ENCODE assay signal across 23 cellular contexts in genomic region chr2:129300456-129300855, GRCh38.
"Had no signal": no experiment of that assay in that cellular context is flagged by ENCODE, and none has a peak within 500 bp of the region (broad histone marks: within the 10 kb centered on the region; RNA-seq: fewer than 3 reads in every experiment).

No MANE protein-coding gene starts in this region.

- H3K4me1 ChIP-seq: left lung had no signal

- H3K9me3 ChIP-seq: esophagus squamous epithelium, left lung, lower lobe of right lung, mucosa of descending colon had no signal

- H3K4me3 Mint-ChIP-seq: mesothelial cell of epicardium had no signal

- FAIRE-seq: colon, endothelial cell of umbilical vein, islet of Langerhans, keratinocyte had no signal

- H3K27ac Mint-ChIP-seq: mesothelial cell of epicardium had no signal

- ATAC-seq: mucosa of descending colon had no signal

- DNase-seq: dermis blood vessel endothelial cell; dorsolateral prefrontal cortex; effector CD4-positive, alpha-beta T cell; effector memory CD4-positive, alpha-beta T cell; esophagus squamous epithelium; foreskin fibroblast; foreskin melanocyte; glutamatergic neuron; head of caudate nucleus; heart right ventricle; hippocampal formation; left cardiac atrium; left ventricle myocardium superior; lower lobe of right lung; mesenchymal stem cell; mucosa of descending colon had no signal

- H3K27me3 ChIP-seq: dorsolateral prefrontal cortex, esophagus squamous epithelium, left lung had no signal

- H3K4me3 ChIP-seq: coronary artery, dorsolateral prefrontal cortex, esophagus squamous epithelium, heart right ventricle, left lung, lower lobe of right lung, mucosa of descending colon had no signal

- H3K27ac ChIP-seq: left lung, lower lobe of right lung had no signal

- H3K36me3 ChIP-seq: esophagus squamous epithelium, heart right ventricle, left lung, lower lobe of right lung had no signal
